18 cellular contexts compared by ENCODE assay signal in the genomic region with DNA sequence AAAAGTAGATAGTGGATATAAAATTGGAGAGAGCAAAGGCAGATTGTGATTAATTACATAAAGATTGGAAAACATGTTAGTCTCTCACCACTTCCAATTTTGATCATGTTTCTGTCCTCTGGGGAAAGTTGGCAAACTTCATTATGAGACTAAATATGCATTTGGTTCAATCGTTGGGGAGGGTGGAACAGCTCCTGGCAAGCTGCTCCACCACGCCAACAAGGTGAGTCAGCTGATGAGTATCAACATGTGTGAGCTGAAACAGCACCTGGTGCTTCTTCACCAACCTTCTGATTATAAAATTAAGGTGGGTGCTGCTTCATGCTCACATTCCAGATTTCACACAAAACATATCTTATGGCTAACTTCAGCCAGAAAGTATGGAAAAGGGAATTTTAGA.
DNase-seq lines count a peak whose midpoint lies in the region; ATAC-seq and TF ChIP-seq lines count a peak whose summit lies in the region.
"Had no signal": no experiment of that assay in that cellular context is flagged by ENCODE, and none has a peak within 500 bp of the region (broad histone marks: within the 10 kb centered on the region; RNA-seq: fewer than 3 reads in every experiment).

No MANE protein-coding gene starts in this region.

- H3K79me2 ChIP-seq in osteoblast (ENCODE audit: insufficient read depth, low read length): no peaks in the 10 kb centered on the region

- CTCF ChIA-PET in RWPE1 (lab: Yijun Ruan, JAX): no interaction called here

- H2AFZ ChIP-seq in osteoblast (ENCODE audit: low read length): no peak overlapping the region

- H3K4me3 ChIP-seq in fibroblast of mammary gland (ENCODE audit: control insufficient read depth, low read depth, low read length) (no peak overlapping the region), osteoblast (ENCODE audit: insufficient read depth, low read length) (no peak overlapping the region)
- H3K4me3 ChIP-seq: BLaER1 treated with 17β-estradiol and CSF1 and Interleukin-3, amounts not matched to agents 10 nM and 100 nM had no signal

- H3K4me2 ChIP-seq in osteoblast (ENCODE audit: insufficient read depth, low read length): no peak overlapping the region
- H3K4me2 ChIP-seq: BLaER1 treated with 17β-estradiol and CSF1 and Interleukin-3, amounts not matched to agents 10 nM and 100 nM had no signal

- POLR2A ChIA-PET in RWPE1 (lab: Yijun Ruan, JAX; ENCODE audit: low non-redundant PET): no interaction called here

- DNase-seq in DMS53 (lab: John Stamatoyannopoulos, UW): peak; percentile 30
- no peak for DNase-seq in DMS53 treated with DMSO at 0.1 percent for 48 hours (lab: John Stamatoyannopoulos, UW; ENCODE audit: unreplicated experiment)
- DNase-seq in RWPE1 (ENCODE audit: low spot score): peak; percentile 68
- peak; percentile 3 for DNase-seq in fibroblast of mammary gland (ENCODE audit: low read depth)
- peak; percentile 29 for DNase-seq in renal cortical epithelial cell (ENCODE audit: low read depth)
- DNase-seq in omental fat pad (ENCODE audit: low spot score): no peak
- DNase-seq in osteoblast (ENCODE audit: insufficient read length, low spot score, missing footprints): no peak
- DNase-seq: DMS 273 treated with DMSO at 0.1 percent for 48 hours, EL, HCEC 1CT, IMR-90, NCI-H1436 treated with DMSO at 0.1 percent for 48 hours, NCI-H2081, NCI-H526 treated with DMSO at 0.1 percent for 48 hours, Right ventricle myocardium superior had no signal

- H3K27ac ChIP-seq in RWPE1: no peak overlapping the region
- no peak overlapping the region for H3K27ac ChIP-seq in osteoblast (ENCODE audit: low read depth, low read length)
- H3K27ac ChIP-seq: 22Rv1; BLaER1 treated with 17β-estradiol and CSF1 and Interleukin-3, amounts not matched to agents 10 nM and 100 nM had no signal

- no peak for ATAC-seq in GM18870 (IDR thresholded peaks at IDR 0.05; ENCODE audit: unreplicated experiment)
- ATAC-seq in omental fat pad (ENCODE audit: low FRiP score): no peak

- H3K36me3 ChIP-seq in osteoblast (ENCODE audit: insufficient read depth, low read length): no peaks in the 10 kb centered on the region
- H3K36me3 ChIP-seq: BLaER1 treated with 17β-estradiol and CSF1 and Interleukin-3, amounts not matched to agents 10 nM and 100 nM had no signal

- TF ChIP-seq CTCF in RWPE1 (conservative IDR thresholded peaks at IDR 0.05; ENCODE audit: low read depth) (no peak), fibroblast of mammary gland (conservative IDR thresholded peaks at IDR 0.05; ENCODE audit: control insufficient read depth, insufficient read depth, low read depth, low read length) (no peak), omental fat pad (IDR thresholded peaks at IDR 0.05) (no peak), osteoblast (IDR thresholded peaks at IDR 0.05; ENCODE audit: extremely low read depth, low read depth, low read length) (no peak)

- H4K20me1 ChIP-seq in osteoblast (ENCODE audit: insufficient read depth, low read length): no peaks in the 10 kb centered on the region
- H4K20me1 ChIP-seq: BLaER1 treated with 17β-estradiol and CSF1 and Interleukin-3, amounts not matched to agents 10 nM and 100 nM had no signal

- H3K27me3 ChIP-seq in osteoblast (ENCODE audit: insufficient read depth, low read length): no peaks in the 10 kb centered on the region
- H3K27me3 ChIP-seq: BLaER1 treated with 17β-estradiol and CSF1 and Interleukin-3, amounts not matched to agents 10 nM and 100 nM had no signal

- no peaks in the 10 kb centered on the region for H3K4me1 ChIP-seq in osteoblast (ENCODE audit: insufficient read depth, low read length)
- H3K4me1 ChIP-seq: BLaER1 treated with 17β-estradiol and CSF1 and Interleukin-3, amounts not matched to agents 10 nM and 100 nM had no signal

- peaks cover 2% of the 10 kb centered on the region for H3K9me3 ChIP-seq in osteoblast (ENCODE audit: low read depth, low read length)
- H3K9me3 ChIP-seq: BLaER1 treated with 17β-estradiol and CSF1 and Interleukin-3, amounts not matched to agents 10 nM and 100 nM had no signal

Comparison
In these comparisons a context has a peak if more than half of its experiments do, and no peak if none do; other contexts are left out.
1. DNase-seq: peak in DMS53 (single experiment), RWPE1 (single experiment), fibroblast of mammary gland (single experiment) and renal cortical epithelial cell (single experiment); none in DMS53 treated with DMSO at 0.1 percent for 48 hours (single experiment), omental fat pad (single experiment) and osteoblast (single experiment).